ENCODE assay signal across 1 cellular context in genomic region chr10:100364735-100365391, GRCh38.
TF ChIP-seq lines count a peak whose summit lies in the region.

No MANE protein-coding gene starts in this region.

TF ChIP-seq in K562, 482 proteins besides CTCF, POLR2A, EP300 and RAD21 (continued from another document and continues in another):
- TF ChIP-seq KDM5B (IDR thresholded peaks at IDR 0.05; ENCODE audit: insufficient replicate concordance, low read depth, low read length) (no peak), ZNF445 (CRISPR knock-in tag; IDR thresholded peaks at IDR 0.05; ENCODE audit: low read depth) (no peak), PRDM10 (IDR thresholded peaks at IDR 0.05; ENCODE audit: partially characterized antibody) (no peak), POLR2H (tag; IDR thresholded peaks at IDR 0.05; ENCODE audit: low read depth) (peak; percentile 35; the same call in 1 of the 2 replicates), GTF2E2 (tag; IDR thresholded peaks at IDR 0.05) (no peak), HNRNPL (IDR thresholded peaks at IDR 0.05; ENCODE audit: low read depth, low read length) (no peak), MECOM (CRISPR knock-in tag; IDR thresholded peaks at IDR 0.05) (no peak), ZEB2 (IDR thresholded peaks at IDR 0.05) (no peak), JUND (IDR thresholded peaks at IDR 0.05; ENCODE audit: borderline replicate concordance, low read depth, low read length) (peak; percentile 60; the same call in 1 of the 2 replicates), JUND (tag; IDR thresholded peaks at IDR 0.05; ENCODE audit: borderline replicate concordance, low read depth, low read length) (no peak; the same call in 2 of the 3 replicates), XRCC5 (IDR thresholded peaks at IDR 0.05; ENCODE audit: low read depth, low read length) (no peak), LCOR (CRISPR knock-in tag; IDR thresholded peaks at IDR 0.05) (no peak), ZNF639 (CRISPR knock-in tag; conservative IDR thresholded peaks at IDR 0.05 in 1 of 2, IDR thresholded peaks at IDR 0.05 in 1 of 2) (0 out of 4 replicates have a peak, but pooled peaks of 1 of the 2 experiments have one; percentile 32), ZC3H4 (CRISPR knock-in tag; IDR thresholded peaks at IDR 0.05; ENCODE audit: borderline replicate concordance) (no peak), PHF8 (IDR thresholded peaks at IDR 0.05; ENCODE audit: borderline replicate concordance, low read length) (no peak), ZNF318 (IDR thresholded peaks at IDR 0.05; ENCODE audit: borderline replicate concordance in 1 of 2, low read depth in 1 of 2) (no peak), CBX3 (IDR thresholded peaks at IDR 0.05; ENCODE audit: borderline replicate concordance in 1 of 2, low read length in 2 of 2) (no peak), CREB5 (CRISPR knock-in tag; IDR thresholded peaks at IDR 0.05) (no peak), PRPF4 (IDR thresholded peaks at IDR 0.05; ENCODE audit: insufficient read depth, low read depth, low read length, poor library complexity, severe bottlenecking) (no peak), ZNF41 (CRISPR knock-in tag; conservative IDR thresholded peaks at IDR 0.05) (no peak), ADNP (tag; IDR thresholded peaks at IDR 0.05) (no peak), ZNF740 (CRISPR knock-in tag; IDR thresholded peaks at IDR 0.05) (no peak), ZNF740 (tag; IDR thresholded peaks at IDR 0.05) (no peak), BRCA1 (IDR thresholded peaks at IDR 0.05) (no peak), BRCA1 (CRISPR knock-in tag; IDR thresholded peaks at IDR 0.05) (no peak)
- TF ChIP-seq, protein P1, sequence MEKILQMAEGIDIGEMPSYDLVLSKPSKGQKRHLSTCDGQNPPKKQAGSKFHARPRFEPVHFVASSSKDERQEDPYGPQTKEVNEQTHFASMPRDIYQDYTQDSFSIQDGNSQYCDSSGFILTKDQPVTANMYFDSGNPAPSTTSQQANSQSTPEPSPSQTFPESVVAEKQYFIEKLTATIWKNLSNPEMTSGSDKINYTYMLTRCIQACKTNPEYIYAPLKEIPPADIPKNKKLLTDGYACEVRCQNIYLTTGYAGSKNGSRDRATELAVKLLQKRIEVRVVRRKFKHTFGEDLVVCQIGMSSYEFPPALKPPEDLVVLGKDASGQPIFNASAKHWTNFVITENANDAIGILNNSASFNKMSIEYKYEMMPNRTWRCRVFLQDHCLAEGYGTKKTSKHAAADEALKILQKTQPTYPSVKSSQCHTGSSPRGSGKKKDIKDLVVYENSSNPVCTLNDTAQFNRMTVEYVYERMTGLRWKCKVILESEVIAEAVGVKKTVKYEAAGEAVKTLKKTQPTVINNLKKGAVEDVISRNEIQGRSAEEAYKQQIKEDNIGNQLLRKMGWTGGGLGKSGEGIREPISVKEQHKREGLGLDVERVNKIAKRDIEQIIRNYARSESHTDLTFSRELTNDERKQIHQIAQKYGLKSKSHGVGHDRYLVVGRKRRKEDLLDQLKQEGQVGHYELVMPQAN (IDR thresholded peaks at IDR 0.05; ENCODE audit: borderline replicate concordance), result no peak
- TF ChIP-seq, protein P2, sequence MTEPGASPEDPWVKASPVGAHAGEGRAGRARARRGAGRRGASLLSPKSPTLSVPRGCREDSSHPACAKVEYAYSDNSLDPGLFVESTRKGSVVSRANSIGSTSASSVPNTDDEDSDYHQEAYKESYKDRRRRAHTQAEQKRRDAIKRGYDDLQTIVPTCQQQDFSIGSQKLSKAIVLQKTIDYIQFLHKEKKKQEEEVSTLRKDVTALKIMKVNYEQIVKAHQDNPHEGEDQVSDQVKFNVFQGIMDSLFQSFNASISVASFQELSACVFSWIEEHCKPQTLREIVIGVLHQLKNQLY (CRISPR knock-in tag; conservative IDR thresholded peaks at IDR 0.05), result no peak
- TF ChIP-seq, protein P3, sequence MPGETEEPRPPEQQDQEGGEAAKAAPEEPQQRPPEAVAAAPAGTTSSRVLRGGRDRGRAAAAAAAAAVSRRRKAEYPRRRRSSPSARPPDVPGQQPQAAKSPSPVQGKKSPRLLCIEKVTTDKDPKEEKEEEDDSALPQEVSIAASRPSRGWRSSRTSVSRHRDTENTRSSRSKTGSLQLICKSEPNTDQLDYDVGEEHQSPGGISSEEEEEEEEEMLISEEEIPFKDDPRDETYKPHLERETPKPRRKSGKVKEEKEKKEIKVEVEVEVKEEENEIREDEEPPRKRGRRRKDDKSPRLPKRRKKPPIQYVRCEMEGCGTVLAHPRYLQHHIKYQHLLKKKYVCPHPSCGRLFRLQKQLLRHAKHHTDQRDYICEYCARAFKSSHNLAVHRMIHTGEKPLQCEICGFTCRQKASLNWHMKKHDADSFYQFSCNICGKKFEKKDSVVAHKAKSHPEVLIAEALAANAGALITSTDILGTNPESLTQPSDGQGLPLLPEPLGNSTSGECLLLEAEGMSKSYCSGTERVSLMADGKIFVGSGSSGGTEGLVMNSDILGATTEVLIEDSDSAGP (CRISPR knock-in tag; IDR thresholded peaks at IDR 0.05), result peak; percentile 73
